ENCODE assay signal across 19 cellular contexts in genomic region chr10:22637491-22637890, GRCh38.
DNase-seq lines count a peak whose midpoint lies in the region; ATAC-seq and TF ChIP-seq lines count a peak whose summit lies in the region.
"Had no signal": no experiment of that assay in that cellular context is flagged by ENCODE, and none has a peak within 500 bp of the region (broad histone marks: within the 10 kb centered on the region; RNA-seq: fewer than 3 reads in every experiment).

No MANE protein-coding gene starts in this region.

- H3K4me2 ChIP-seq in KMS-11: peak overlapping the region; percentile 61
- H3K4me2 ChIP-seq in OCI-LY7 (ENCODE audit: low read length): no peak overlapping the region
- H3K4me2 ChIP-seq in SK-N-SH: no peak overlapping the region

- H3K4me3 ChIP-seq in KMS-11 (IDR thresholded peaks at IDR 0.05; ENCODE audit: insufficient read depth, low read depth, low read length) (no peak overlapping the region), OCI-LY7 (ENCODE audit: low read depth, low read length, poor library complexity, severe bottlenecking) (no peak overlapping the region), SK-N-SH (ENCODE audit: low read depth in 2 of 2, low read length in 1 of 2) (no peak overlapping the region)
- H3K4me3 ChIP-seq: gastrocnemius medialis, prostate gland had no signal

- POLR2A ChIA-PET in OCI-LY7 (lab: Charles Lee): no interaction called here
- POLR2A ChIA-PET in SK-N-SH (lab: Yijun Ruan, JAX): no interaction called here

- intact Hi-C loops in Right ventricle myocardium superior (cut with DNase I) (no loop called here), Right ventricle myocardium inferior (cut with DNase I) (no loop called here), OCI-LY7 (cut with micrococcal nuclease; ENCODE audit: unreplicated experiment) (no loop called here)

- H3K4me1 Mint-ChIP-seq in immature natural killer cell: peaks cover 93 to 100% of the 10 kb centered on the region in 2 donors

- H3K9me3 ChIP-seq in OCI-LY7 (ENCODE audit: low read length) (no peaks in the 10 kb centered on the region), SK-N-SH (no peaks in the 10 kb centered on the region)
- H3K9me3 ChIP-seq: gastrocnemius medialis, prostate gland had no signal

- H3K79me2 ChIP-seq in KMS-11 (ENCODE audit: insufficient read depth, low read depth): peaks cover 88% of the 10 kb centered on the region
- H3K79me2 ChIP-seq in OCI-LY7 (ENCODE audit: insufficient read depth, low read depth, low read length): no peaks in the 10 kb centered on the region
- H3K79me2 ChIP-seq in SK-N-SH (ENCODE audit: insufficient read depth): peaks cover 22% of the 10 kb centered on the region

- H3K4me3 Mint-ChIP-seq in immature natural killer cell: peak overlapping the region; percentile 75 to 86 (median 78)
- H3K4me3 Mint-ChIP-seq: T-helper 1 cell treated with Interleukin-12 subunit alpha and Interleukin-12 subunit beta and Interleukin-4 antibody, amounts not matched to agents 30 μg/mL and 1 μg/mL, for 36 hours had no signal

- CTCF ChIA-PET in OCI-LY7 (lab: Charles Lee; ENCODE audit: unreplicated experiment) (no interaction called here), SK-N-SH (lab: Yijun Ruan, JAX) (no interaction called here)

- ATAC-seq in Right ventricle myocardium superior (ENCODE audit: poor library complexity): peak; percentile 45
- no peak for ATAC-seq in Right ventricle myocardium inferior
- ATAC-seq: gastrocnemius medialis had no signal

- peaks cover 91% of the 10 kb centered on the region for H3K4me1 ChIP-seq in KMS-11 (ENCODE audit: low read depth, poor library complexity, severe bottlenecking)
- no peaks in the 10 kb centered on the region for H3K4me1 ChIP-seq in OCI-LY7 (ENCODE audit: insufficient read depth, low read length, poor library complexity, severe bottlenecking)
- H3K4me1 ChIP-seq in SK-N-SH (ENCODE audit: control insufficient read depth in 1 of 2, insufficient read depth in 2 of 2, low read depth in 1 of 2, low read length in 1 of 2): no peaks in the 10 kb centered on the region
- H3K4me1 ChIP-seq: gastrocnemius medialis, prostate gland had no signal

- TF ChIP-seq CTCF in KMS-11 (conservative IDR thresholded peaks at IDR 0.05; ENCODE audit: low read depth, low read length): no peak
- TF ChIP-seq CTCF in OCI-LY7 (conservative IDR thresholded peaks at IDR 0.05; ENCODE audit: low read length): no peak
- no peak for TF ChIP-seq CTCF in SK-N-SH (IDR thresholded peaks at IDR 0.05)

- H3K9me3 Mint-ChIP-seq in immature natural killer cell: no peaks in the 10 kb centered on the region
- H3K9me3 Mint-ChIP-seq: T-helper 1 cell treated with Interleukin-12 subunit alpha and Interleukin-12 subunit beta and Interleukin-4 antibody, amounts not matched to agents 30 μg/mL and 1 μg/mL, for 36 hours had no signal

- peak overlapping the region; percentile 8; the same call in 1 of the 2 replicates for H3K9ac ChIP-seq in KMS-11
- no peak overlapping the region for H3K9ac ChIP-seq in SK-N-SH

- H3K27me3 ChIP-seq in KMS-11 (ENCODE audit: insufficient read depth, low read depth) (no peaks in the 10 kb centered on the region), SK-N-SH (ENCODE audit: insufficient read depth) (no peaks in the 10 kb centered on the region)
- H3K27me3 ChIP-seq: gastrocnemius medialis had no signal

- H2AFZ ChIP-seq in KMS-11 (ENCODE audit: low read depth): no peak overlapping the region
- H2AFZ ChIP-seq in OCI-LY7 (ENCODE audit: low read length): no peak overlapping the region
- H2AFZ ChIP-seq in SK-N-SH (ENCODE audit: low read depth): no peak overlapping the region

- BruUV-seq in OCI-LY7 (replicated peaks; lab: Mats Ljungman, UMichigan): no TSS peak

- no peak for TF ChIP-seq EP300 in SK-N-SH (IDR thresholded peaks at IDR 0.05; ENCODE audit: borderline replicate concordance in 1 of 2, low read depth in 1 of 2, low read length in 1 of 2)

- peak overlapping the region; percentile 94 to 100 (median 98) for H3K27ac Mint-ChIP-seq in immature natural killer cell
- H3K27ac Mint-ChIP-seq: T-helper 1 cell treated with Interleukin-12 subunit alpha and Interleukin-12 subunit beta and Interleukin-4 antibody, amounts not matched to agents 30 μg/mL and 1 μg/mL, for 36 hours had no signal

- peaks cover 4 to 18% (median 15%) of the 10 kb centered on the region in 3 donors for H3K27me3 Mint-ChIP-seq in immature natural killer cell (ENCODE audit: low read depth in 3 of 3)

- WGBS in SK-N-SH (ENCODE audit: low lambda C conversion rate): 94% methylated on average over 4 of the region's 4 CpGs

- H3F3A ChIP-seq in SK-N-SH (replicated peaks; ENCODE audit: insufficient read depth): peaks cover 4% of the 10 kb centered on the region

- H3K36me3 Mint-ChIP-seq in immature natural killer cell: peaks cover 0 to 25% (median 11%) of the 10 kb centered on the region in 3 donors

- H4K20me1 ChIP-seq in KMS-11 (ENCODE audit: insufficient read depth) (no peaks in the 10 kb centered on the region), OCI-LY7 (ENCODE audit: insufficient read depth, low read length) (no peaks in the 10 kb centered on the region), SK-N-SH (ENCODE audit: insufficient read depth) (no peaks in the 10 kb centered on the region; the same call in 1 of the 2 replicates)

- TF ChIP-seq RAD21 in SK-N-SH (IDR thresholded peaks at IDR 0.05; ENCODE audit: low read length): no peak

- DNase-seq in Right ventricle myocardium superior: no peak
- DNase-seq in Right ventricle myocardium inferior (ENCODE audit: missing footprints): no peak
- DNase-seq in immature natural killer cell: no peak
- no peak for DNase-seq in substantia nigra (lab: John Stamatoyannopoulos, UW)
- DNase-seq in OCI-LY7 (ENCODE audit: low spot score): no peak
- DNase-seq in DMS153 treated with DMSO at 0.1 percent for 48 hours (lab: John Stamatoyannopoulos, UW; ENCODE audit: unreplicated experiment): no peak
- no peak for DNase-seq in SK-N-SH
- DNase-seq: amygdala; caudate nucleus; DND-41; gastrocnemius medialis; kidney glomerular epithelial cell; mesendoderm; NCI-H1092 treated with DMSO at 0.1 percent for 48 hours; stimulated activated CD4-positive, alpha-beta T cell treated with anti-CD3 and anti-CD28 coated beads, Interleukin-2, amount 100 ng/mL, for 48 hours; WERI-Rb-1 had no signal

- no peaks in the 10 kb centered on the region for H3K36me3 ChIP-seq in KMS-11 (ENCODE audit: insufficient read depth)
- no peaks in the 10 kb centered on the region for H3K36me3 ChIP-seq in OCI-LY7 (ENCODE audit: insufficient read depth, low read length)
- no peaks in the 10 kb centered on the region for H3K36me3 ChIP-seq in SK-N-SH (replicated peaks in 1 of 2; ENCODE audit: control insufficient read depth in 1 of 2, insufficient read depth in 2 of 2, low read length in 1 of 2)
- H3K36me3 ChIP-seq: gastrocnemius medialis, prostate gland, WERI-Rb-1 had no signal

- H3K9me2 ChIP-seq in OCI-LY7 (ENCODE audit: insufficient read depth, low read length) (no peaks in the 10 kb centered on the region), SK-N-SH (no peaks in the 10 kb centered on the region)

- H3K27ac ChIP-seq in KMS-11 (peak overlapping the region; percentile 66), substantia nigra (ENCODE audit: low read depth, low read length, poor library complexity, severe bottlenecking) (peak overlapping the region; percentile 62), OCI-LY7 (ENCODE audit: low read depth, low read length, poor library complexity, severe bottlenecking) (no peak overlapping the region), SK-N-SH (ENCODE audit: low read depth in 2 of 2, low read length in 1 of 2) (no peak overlapping the region)
- H3K27ac ChIP-seq: gastrocnemius medialis, prostate gland, WERI-Rb-1 had no signal

TF ChIP-seq in SK-N-SH, 30 proteins besides CTCF, POLR2A, EP300 and RAD21:
- TF ChIP-seq TEAD4 (IDR thresholded peaks at IDR 0.05; ENCODE audit: borderline replicate concordance, insufficient read depth): no peak
- TF ChIP-seq MEF2A (IDR thresholded peaks at IDR 0.05; ENCODE audit: borderline replicate concordance, low read depth): no peak
- no peak for TF ChIP-seq YY1 (IDR thresholded peaks at IDR 0.05; ENCODE audit: low read depth)
- no peak for TF ChIP-seq USF2 (IDR thresholded peaks at IDR 0.05; ENCODE audit: borderline replicate concordance, low read depth, low read length)
- TF ChIP-seq JUND (IDR thresholded peaks at IDR 0.05): no peak
- TF ChIP-seq NFIC (IDR thresholded peaks at IDR 0.05; ENCODE audit: borderline replicate concordance): no peak
- TF ChIP-seq EZH2phosphoT487 (IDR thresholded peaks at IDR 0.05; ENCODE audit: borderline replicate concordance, low read depth): no peak
- TF ChIP-seq FOSL2 (IDR thresholded peaks at IDR 0.05; ENCODE audit: borderline replicate concordance, low read depth): no peak
- TF ChIP-seq PBX3 (IDR thresholded peaks at IDR 0.05): no peak
- TF ChIP-seq TAF1 (IDR thresholded peaks at IDR 0.05; ENCODE audit: borderline replicate concordance, low read depth, low read length): no peak
- no peak for TF ChIP-seq RXRA (IDR thresholded peaks at IDR 0.05; ENCODE audit: borderline replicate concordance, low read depth)
- no peak for TF ChIP-seq CHD2 (IDR thresholded peaks at IDR 0.05; ENCODE audit: low read length, partially characterized antibody)
- TF ChIP-seq SMC3 (IDR thresholded peaks at IDR 0.05; ENCODE audit: low read depth, low read length): no peak
- TF ChIP-seq RFX5 (IDR thresholded peaks at IDR 0.05; ENCODE audit: low read length): no peak
- no peak for TF ChIP-seq GABPA (IDR thresholded peaks at IDR 0.05; ENCODE audit: low read depth)
TF ChIP-seq in SK-N-SH: peak in this region for 0.

Comparison
In these comparisons a context has a peak if more than half of its experiments do, and no peak if none do; other contexts are left out.
1. H3K27ac ChIP-seq: peak in KMS-11 (single experiment) and substantia nigra (single experiment); none in OCI-LY7 (single experiment) and SK-N-SH (0 of 2).